8 cellular contexts compared by ENCODE assay signal in the genomic region with DNA sequence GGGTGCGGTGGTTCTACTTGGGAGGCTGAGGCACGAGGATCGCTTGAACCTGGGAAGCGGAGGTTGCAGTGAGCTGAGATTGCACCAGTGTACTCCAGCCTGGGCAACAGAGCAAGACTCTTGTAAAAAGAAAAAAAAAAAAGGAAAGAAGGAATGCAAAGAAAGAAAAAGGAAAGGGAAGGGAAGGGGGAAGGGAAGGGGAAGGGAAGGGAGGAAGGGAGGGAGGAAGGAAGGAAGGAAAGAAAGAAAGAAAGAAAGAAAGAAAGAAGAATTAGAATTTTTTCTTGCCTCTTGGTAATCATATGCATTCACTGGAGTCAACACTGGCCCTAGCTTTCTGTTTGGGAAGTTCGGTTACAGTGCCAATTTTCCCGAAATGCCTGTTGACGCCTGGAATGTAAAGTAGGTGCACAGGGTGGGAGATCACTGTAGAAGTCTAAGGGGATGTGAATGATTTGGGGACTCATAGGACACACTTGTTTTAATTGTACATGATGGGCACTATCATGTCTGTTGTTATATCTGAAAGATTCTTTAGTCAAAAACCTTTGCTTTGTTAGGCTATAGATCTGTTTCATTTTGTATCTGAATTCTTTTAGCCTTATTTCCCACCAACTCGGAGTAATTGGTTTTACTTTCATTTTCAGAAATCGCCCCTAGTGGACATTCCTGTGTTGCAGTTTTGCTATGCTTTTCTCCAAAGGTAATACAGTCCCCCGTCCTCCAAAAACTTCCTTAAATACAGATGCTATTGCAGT. TPM values are rescaled to one million over a fixed set of nuclear protein-coding genes. Genes with fewer than 3 reads are reported as not detected.
DNase-seq lines count a peak whose midpoint lies in the region; ATAC-seq and TF ChIP-seq lines count a peak whose summit lies in the region.

No MANE protein-coding gene starts in this region.

- H3K27me3 Mint-ChIP-seq in MCF 10A (ENCODE audit: insufficient read depth, unreplicated experiment): no peaks in the 10 kb centered on the region
- H3K27me3 Mint-ChIP-seq in immature natural killer cell (ENCODE audit: low read depth in 3 of 3): no peaks in the 10 kb centered on the region

- no peaks in the 10 kb centered on the region for H3K36me3 Mint-ChIP-seq in MCF 10A (ENCODE audit: insufficient read depth, unreplicated experiment)
- peaks cover 19 to 33% (median 19%) of the 10 kb centered on the region in 3 donors for H3K36me3 Mint-ChIP-seq in immature natural killer cell

- H3K36me3 ChIP-seq in GM06990 (ENCODE audit: control insufficient read depth, insufficient read depth, low read length): no peaks in the 10 kb centered on the region

- DNase-seq in GM06990 (ENCODE audit: extremely low read depth, insufficient read length) (no peak), LoVo (ENCODE audit: low spot score) (peak; percentile 71), SKM-1 treated with dmso at 0.1 percent for 144 hours (lab: John Stamatoyannopoulos, UW; ENCODE audit: unreplicated experiment) (peak; percentile 36), MCF 10A (ENCODE audit: unreplicated experiment) (peak; percentile 72), immature natural killer cell (peak; percentile 64 to 70 (median 68))

- peak; percentile 82 for TF ChIP-seq CTCF in 22Rv1 (IDR thresholded peaks at IDR 0.05)
- peak; percentile 67 for TF ChIP-seq CTCF in GM06990 (IDR thresholded peaks at IDR 0.05; ENCODE audit: insufficient read depth, low read length, poor library complexity, severe bottlenecking)
- peak; percentile 54 for TF ChIP-seq CTCF in MCF 10A (IDR thresholded peaks at IDR 0.05; ENCODE audit: unreplicated experiment)

- H3K27ac Mint-ChIP-seq in MCF 10A (ENCODE audit: low read depth, unreplicated experiment) (peak overlapping the region; percentile 82), immature natural killer cell (peak overlapping the region; percentile 92 to 97 (median 95))

- H3K4me3 Mint-ChIP-seq in MCF 10A (ENCODE audit: unreplicated experiment) (peak overlapping the region; percentile 75), immature natural killer cell (peak overlapping the region; percentile 86 to 94 (median 89))

- no TSS peak for BruUV-seq in MCF 10A (replicated peaks; lab: Mats Ljungman, UMichigan)

- no peaks in the 10 kb centered on the region for H3K4me1 Mint-ChIP-seq in MCF 10A (ENCODE audit: insufficient read depth, unreplicated experiment)
- peaks cover 13 to 17% of the 10 kb centered on the region in 2 donors for H3K4me1 Mint-ChIP-seq in immature natural killer cell

- CTCF ChIA-PET in MCF 10A (lab: Yijun Ruan, JAX): interaction anchor here (0.6 to 2.2 kb wide), 20 partner anchors 7 to 461 kb away, joined by 3 to 9 read pairs (median 3); a partner anchor contains a TSS

- no peak for ATAC-seq in HG02763 (IDR thresholded peaks at IDR 0.05; ENCODE audit: unreplicated experiment)

- H3K4me3 ChIP-seq in GM06990 (replicated peaks; ENCODE audit: low read depth, low read length) (peak overlapping the region; percentile 24), skin epidermis (peak overlapping the region; percentile 14 to 35 (median 30))

- intact Hi-C loops in MCF 10A (cut with micrococcal nuclease): loop anchor here (5.0 kb wide), 1 partner anchor 72 kb away; no protein-coding TSS in a partner anchor

- no peak overlapping the region for H3K27ac ChIP-seq in 22Rv1
- peak overlapping the region in 20 of 21 experiments; percentile 2 to 94 (median 70) for H3K27ac ChIP-seq in skin epidermis

- no peaks in the 10 kb centered on the region for H3K27me3 ChIP-seq in GM06990 (replicated peaks; ENCODE audit: control insufficient read depth, insufficient read depth, low read length)

- POLR2A ChIA-PET in MCF 10A (lab: Yijun Ruan, JAX): interaction anchor here (0.7 to 1.5 kb wide), 7 partner anchors 51 to 76 kb away, joined by 3 to 6 read pairs (median 4); a partner anchor contains a TSS

- H3K9me3 Mint-ChIP-seq in MCF 10A (ENCODE audit: unreplicated experiment) (no peaks in the 10 kb centered on the region), immature natural killer cell (no peaks in the 10 kb centered on the region)

RNA-seq across cellular contexts. Expression of a gene that starts 59.8 kb away (rescaled TPM):
- 31.1 and 32.3 TPM in 2 replicates for total RNA-seq in MCF 10A (2022)
- 10 to 100 TPM; 22.0 to 40.6 (median 25.1) TPM for polyA plus RNA-seq in immature natural killer cell
